ENCODE assay signal across 41 cellular contexts in the genomic region with DNA sequence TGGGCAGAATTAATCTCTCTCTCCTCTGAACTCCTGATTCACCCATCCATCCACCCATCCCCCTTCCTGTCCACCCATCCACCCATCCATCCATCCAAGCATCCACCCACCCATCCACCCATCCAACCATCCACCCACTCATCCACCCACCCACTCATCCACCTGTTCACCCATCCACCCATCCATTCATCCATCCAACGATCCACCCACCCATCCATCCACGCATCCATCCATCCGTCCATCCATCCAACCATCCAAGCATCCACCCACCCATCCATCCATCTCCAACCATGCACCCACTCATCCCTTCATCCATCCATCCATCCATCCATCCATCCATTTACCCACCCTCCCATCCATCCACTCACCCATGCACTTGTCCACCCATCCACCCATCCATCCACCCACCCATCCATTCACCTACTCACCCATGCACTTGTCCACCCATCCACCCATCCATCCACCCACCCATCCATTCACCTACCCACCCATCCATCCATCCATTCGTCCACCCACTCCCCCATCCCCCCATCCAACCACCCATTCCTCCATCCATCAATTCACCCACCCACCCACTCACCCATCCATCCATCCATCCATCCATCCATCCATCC. TPM values are rescaled to one million over a fixed set of nuclear protein-coding genes. Genes with fewer than 3 reads are reported as not detected.
"Had no signal": no experiment of that assay in that cellular context is flagged by ENCODE, and none has a peak within 500 bp of the region (broad histone marks: within the 10 kb centered on the region; RNA-seq: fewer than 3 reads in every experiment).

No MANE protein-coding gene starts in this region.

- H3K27me3 ChIP-seq: adrenal gland, colonic mucosa had no signal

- H3K36me3 ChIP-seq: adrenal gland, cardiac muscle cell, colonic mucosa, esophagus squamous epithelium, gastroesophageal sphincter had no signal

- H3K9me3 Mint-ChIP-seq: activated B cell treated with CpG ODN at 0.5 μM for 24 hours; activated CD4-positive, alpha-beta memory T cell treated with anti-CD3 and anti-CD28 coated beads for 36 hours; activated CD4-positive, alpha-beta T cell treated with anti-CD3 and anti-CD28 coated beads, Interleukin-2, amount 10 ng/mL, durations not matched to agents 24 days and 14 days; activated naive CD4-positive, alpha-beta T cell treated with anti-CD3 and anti-CD28 coated beads for 36 hours; activated naive CD4-positive, alpha-beta T cell treated with anti-CD3 and anti-CD28 coated beads, Interleukin-2, amount 50 U/mL, for 24 hours; activated naive CD8-positive, alpha-beta T cell treated with anti-CD3 and anti-CD28 coated beads for 36 hours; activated naive CD8-positive, alpha-beta T cell treated with anti-CD3 and anti-CD28 coated beads, Interleukin-2, amount 50 U/mL, for 24 hours; activated T-helper 1 cell treated with anti-CD3 and anti-CD28 coated beads, Interleukin-12 subunit alpha, Interleukin-12 subunit beta, Interleukin-2, Interleukin-4 antibody, amounts not matched to agents 30 ng/mL and 10 ng/mL and 1 ng/mL, durations not matched to agents 14 hours and 24 hours and 36 hours; activated T-helper 2 cell treated with anti-CD3 and anti-CD28 coated beads, Interferon-gamma antibody, Interleukin-2, Interleukin-4, amounts not matched to agents 10 μg/mL and 5 μg/mL and 100 μg/mL, durations not matched to agents 14 hours and 24 hours and 36 hours; T-helper 2 cell treated with Interferon-gamma antibody and Interleukin-4, amounts not matched to agents 5 μg/mL and 100 μg/mL, for 36 hours had no signal

- H3K4me3 Mint-ChIP-seq: activated B cell treated with CpG ODN at 0.5 μM for 24 hours; activated CD4-positive, alpha-beta memory T cell treated with anti-CD3 and anti-CD28 coated beads for 36 hours; activated CD4-positive, alpha-beta T cell treated with anti-CD3 and anti-CD28 coated beads for 36 hours; activated CD4-positive, alpha-beta T cell treated with anti-CD3 and anti-CD28 coated beads, Interleukin-2, amount 10 ng/mL, durations not matched to agents 24 days and 14 days; activated CD8-positive, alpha-beta memory T cell treated with anti-CD3 and anti-CD28 coated beads, Interleukin-2, amount 10 ng/mL, durations not matched to agents 7 days and 5 days; activated CD8-positive, alpha-beta T cell treated with anti-CD3 and anti-CD28 coated beads, Interleukin-2, amount 10 ng/mL, durations not matched to agents 7 days and 5 days; activated naive CD4-positive, alpha-beta T cell treated with anti-CD3 and anti-CD28 coated beads for 36 hours; activated naive CD4-positive, alpha-beta T cell treated with anti-CD3 and anti-CD28 coated beads, Interleukin-2, amount 50 U/mL, for 24 hours; activated naive CD8-positive, alpha-beta T cell treated with anti-CD3 and anti-CD28 coated beads for 36 hours; activated naive CD8-positive, alpha-beta T cell treated with anti-CD3 and anti-CD28 coated beads, Interleukin-2, amount 50 U/mL, for 24 hours; activated T-helper 1 cell treated with anti-CD3 and anti-CD28 coated beads, Interleukin-12 subunit alpha, Interleukin-12 subunit beta, Interleukin-2, Interleukin-4 antibody, amounts not matched to agents 30 ng/mL and 10 ng/mL and 1 ng/mL, durations not matched to agents 14 hours and 24 hours and 36 hours; T-helper 17 cell; T-helper 2 cell treated with Interferon-gamma antibody and Interleukin-4, amounts not matched to agents 5 μg/mL and 100 μg/mL, for 36 hours had no signal

- H3K9me3 ChIP-seq: adrenal gland, body of pancreas, colonic mucosa, esophagus squamous epithelium, gastroesophageal sphincter, heart right ventricle had no signal

- H3K4me1 Mint-ChIP-seq: activated naive CD8-positive, alpha-beta T cell treated with anti-CD3 and anti-CD28 coated beads for 36 hours had no signal

- H3K4me3 ChIP-seq: adrenal gland, body of pancreas, cardiac muscle cell, colonic mucosa, esophagus squamous epithelium, gastroesophageal sphincter, heart right ventricle had no signal

- H3K27ac ChIP-seq: adrenal gland, body of pancreas, cardiac muscle cell, colonic mucosa, epithelial cell of prostate, esophagus squamous epithelium, gastroesophageal sphincter, heart right ventricle, WERI-Rb-1 had no signal

- H3K27ac Mint-ChIP-seq: activated B cell treated with CpG ODN at 0.5 μM for 24 hours; activated CD4-positive, alpha-beta memory T cell treated with anti-CD3 and anti-CD28 coated beads for 36 hours; activated CD4-positive, alpha-beta T cell treated with anti-CD3 and anti-CD28 coated beads for 36 hours; activated CD4-positive, alpha-beta T cell treated with anti-CD3 and anti-CD28 coated beads, Interleukin-2, amount 10 ng/mL, durations not matched to agents 24 days and 14 days; activated CD8-positive, alpha-beta memory T cell treated with anti-CD3 and anti-CD28 coated beads, Interleukin-2, amount 10 ng/mL, durations not matched to agents 7 days and 5 days; activated CD8-positive, alpha-beta T cell treated with anti-CD3 and anti-CD28 coated beads, Interleukin-2, amount 10 ng/mL, durations not matched to agents 7 days and 5 days; activated naive CD4-positive, alpha-beta T cell treated with anti-CD3 and anti-CD28 coated beads for 36 hours; activated naive CD4-positive, alpha-beta T cell treated with anti-CD3 and anti-CD28 coated beads, Interleukin-2, amount 50 U/mL, for 24 hours; activated naive CD8-positive, alpha-beta T cell treated with anti-CD3 and anti-CD28 coated beads for 36 hours; activated naive CD8-positive, alpha-beta T cell treated with anti-CD3 and anti-CD28 coated beads, Interleukin-2, amount 50 U/mL, for 24 hours; activated T-helper 1 cell treated with anti-CD3 and anti-CD28 coated beads, Interleukin-12 subunit alpha, Interleukin-12 subunit beta, Interleukin-2, Interleukin-4 antibody, amounts not matched to agents 30 ng/mL and 10 ng/mL and 1 ng/mL, durations not matched to agents 14 hours and 24 hours and 36 hours; activated T-helper 2 cell treated with anti-CD3 and anti-CD28 coated beads, Interferon-gamma antibody, Interleukin-2, Interleukin-4, amounts not matched to agents 10 μg/mL and 5 μg/mL and 100 μg/mL, durations not matched to agents 14 hours and 24 hours and 36 hours; T-helper 17 cell; T-helper 2 cell treated with Interferon-gamma antibody and Interleukin-4, amounts not matched to agents 5 μg/mL and 100 μg/mL, for 36 hours had no signal

- FAIRE-seq: endometrium, endothelial cell of umbilical vein had no signal

- H3K36me3 Mint-ChIP-seq: activated CD4-positive, alpha-beta memory T cell treated with anti-CD3 and anti-CD28 coated beads for 36 hours; activated CD8-positive, alpha-beta memory T cell treated with anti-CD3 and anti-CD28 coated beads, Interleukin-2, amount 10 ng/mL, durations not matched to agents 7 days and 5 days; activated naive CD4-positive, alpha-beta T cell treated with anti-CD3 and anti-CD28 coated beads, Interleukin-2, amount 50 U/mL, for 24 hours; activated naive CD8-positive, alpha-beta T cell treated with anti-CD3 and anti-CD28 coated beads for 36 hours had no signal

- H3K4me1 ChIP-seq: adrenal gland, colonic mucosa had no signal

- ATAC-seq: activated CD4-positive, alpha-beta T cell treated with anti-CD3 and anti-CD28 coated beads for 36 hours; activated CD4-positive, CD25-positive, alpha-beta regulatory T cell treated with anti-CD3 and anti-CD28 coated beads, Interleukin-2, amount 50 U/mL, for 24 hours; activated CD8-positive, alpha-beta memory T cell treated with anti-CD3 and anti-CD28 coated beads, Interleukin-2, amount 10 ng/mL, durations not matched to agents 7 days and 5 days; activated CD8-positive, alpha-beta T cell treated with anti-CD3 and anti-CD28 coated beads, Interleukin-2, amount 10 ng/mL, durations not matched to agents 7 days and 5 days; activated naive CD8-positive, alpha-beta T cell treated with anti-CD3 and anti-CD28 coated beads, Interleukin-2, amount 50 U/mL, for 24 hours; body of pancreas; gastroesophageal sphincter; heart right ventricle; T-helper 17 cell had no signal

- DNase-seq: activated B cell treated with CpG ODN at 0.5 μM for 24 hours; activated CD4-positive, alpha-beta memory T cell treated with anti-CD3 and anti-CD28 coated beads for 36 hours; activated CD4-positive, alpha-beta T cell treated with anti-CD3 and anti-CD28 coated beads for 36 hours; activated CD4-positive, alpha-beta T cell treated with anti-CD3 and anti-CD28 coated beads, Interleukin-2, amount 10 ng/mL, durations not matched to agents 24 days and 14 days; activated CD8-positive, alpha-beta memory T cell treated with anti-CD3 and anti-CD28 coated beads, Interleukin-2, amount 10 ng/mL, durations not matched to agents 7 days and 5 days; activated CD8-positive, alpha-beta memory T cell treated with anti-CD3 and anti-CD28 coated beads, Interleukin-2, amount 50 U/mL, for 4 hours; activated CD8-positive, alpha-beta T cell treated with anti-CD3 and anti-CD28 coated beads, Interleukin-2, amount 10 ng/mL, durations not matched to agents 7 days and 5 days; activated effector memory CD4-positive, alpha-beta T cell treated with anti-CD3 and anti-CD28 coated beads, Interleukin-2, amount 50 U/mL, for 16 hours; activated naive CD4-positive, alpha-beta T cell treated with anti-CD3 and anti-CD28 coated beads for 36 hours; activated naive CD8-positive, alpha-beta T cell treated with anti-CD3 and anti-CD28 coated beads for 36 hours; activated naive CD8-positive, alpha-beta T cell treated with anti-CD3 and anti-CD28 coated beads, Interleukin-2, amount 50 U/mL, for 24 hours; activated T-cell treated with anti-CD3 and anti-CD28 coated beads, Interleukin-2, amount 50 U/mL, for 1 hour; activated T-cell treated with anti-CD3 and anti-CD28 coated beads, Interleukin-2, amount 50 U/mL, for 48 hours; adrenal gland; amygdala; aorta; body of pancreas; central memory CD4-positive, alpha-beta T cell; cerebellar nuclear complex; colonic mucosa; effector CD8-positive, alpha-beta T cell; esophagus squamous epithelium; foreskin melanocyte; heart right ventricle; T-helper 17 cell; T1000; WERI-Rb-1 had no signal

RNA-seq across cellular contexts. Expression of a gene that starts 25.6 kb away (rescaled TPM):
- total RNA-seq: activated B cell treated with CpG ODN at 0.5 μM for 24 hours; activated CD4-positive, alpha-beta memory T cell treated with anti-CD3 and anti-CD28 coated beads for 36 hours; activated CD4-positive, alpha-beta T cell treated with anti-CD3 and anti-CD28 coated beads for 36 hours; activated CD4-positive, alpha-beta T cell treated with anti-CD3 and anti-CD28 coated beads, Interleukin-2, amount 10 ng/mL, durations not matched to agents 24 days and 14 days; activated CD8-positive, alpha-beta memory T cell treated with anti-CD3 and anti-CD28 coated beads for 36 hours; activated CD8-positive, alpha-beta memory T cell treated with anti-CD3 and anti-CD28 coated beads, Interleukin-2, amount 10 ng/mL, durations not matched to agents 7 days and 5 days; activated CD8-positive, alpha-beta T cell treated with anti-CD3 and anti-CD28 coated beads, Interleukin-2, amount 10 ng/mL, durations not matched to agents 7 days and 5 days; activated naive CD4-positive, alpha-beta T cell treated with anti-CD3 and anti-CD28 coated beads for 36 hours; activated naive CD8-positive, alpha-beta T cell treated with anti-CD3 and anti-CD28 coated beads for 36 hours; activated T-helper 1 cell treated with anti-CD3 and anti-CD28 coated beads, Interleukin-12 subunit alpha, Interleukin-12 subunit beta, Interleukin-2, Interleukin-4 antibody, amounts not matched to agents 30 ng/mL and 10 ng/mL and 1 ng/mL, durations not matched to agents 14 hours and 24 hours and 36 hours; activated T-helper 2 cell treated with anti-CD3 and anti-CD28 coated beads, Interferon-gamma antibody, Interleukin-2, Interleukin-4, amounts not matched to agents 10 μg/mL and 5 μg/mL and 100 μg/mL, durations not matched to agents 14 hours and 24 hours and 36 hours; aorta; body of pancreas; colonic mucosa; dermis microvascular lymphatic vessel endothelial cell; endothelial cell of umbilical vein; fibroblast of lung; glomerular endothelial cell; T-helper 17 cell had no signal
- polyA plus RNA-seq: endothelial cell of umbilical vein, fibroblast of lung had no signal

RNA-seq across cellular contexts. Expression of a gene that starts 36.6 kb away (rescaled TPM):
- total RNA-seq: activated B cell treated with CpG ODN at 0.5 μM for 24 hours, dermis microvascular lymphatic vessel endothelial cell, endothelial cell of umbilical vein had no signal
